28 cellular contexts compared by ENCODE assay signal in genomic region chr3:103965764-103966163, GRCh38.
DNase-seq lines count a peak whose midpoint lies in the region; ATAC-seq, FAIRE-seq and TF ChIP-seq lines count a peak whose summit lies in the region.
"Had no signal": no experiment of that assay in that cellular context is flagged by ENCODE, and none has a peak within 500 bp of the region (broad histone marks: within the 10 kb centered on the region; RNA-seq: fewer than 3 reads in every experiment).

No MANE protein-coding gene starts in this region.

- H3K79me2 ChIP-seq in H1 (ENCODE audit: control insufficient read depth in 1 of 2, insufficient read depth in 2 of 2, low read length in 2 of 2) = no peaks in the 10 kb centered on the region

- no peak overlapping the region for H3K9ac ChIP-seq in H1 (replicated peaks in 1 of 4; ENCODE audit: extremely low read depth in 1 of 4, low read depth in 3 of 4, low read length in 3 of 4)
- H3K9ac ChIP-seq: BLaER1 treated with 17β-estradiol and CSF1 and Interleukin-3, amounts not matched to agents 10 nM and 100 nM had no signal

- H3K4me1 Mint-ChIP-seq in central memory CD8-positive, alpha-beta T cell = no peaks in the 10 kb centered on the region
- peaks cover 17% of the 10 kb centered on the region for H3K4me1 Mint-ChIP-seq in nephron progenitor cell
- no peaks in the 10 kb centered on the region for H3K4me1 Mint-ChIP-seq in activated CD8-positive, alpha-beta T cell treated with anti-CD3 and anti-CD28 coated beads for 36 hours (ENCODE audit: low read depth)
- H3K4me1 Mint-ChIP-seq: CD14-positive monocyte; CD8-positive, alpha-beta memory T cell had no signal

- no peak overlapping the region for H2BK12ac ChIP-seq in H1 (ENCODE audit: low read depth, low read length)

- no peak for TF ChIP-seq EP300 in H1 (IDR thresholded peaks at IDR 0.05; ENCODE audit: borderline replicate concordance in 1 of 2, low read depth in 2 of 2, low read length in 2 of 2)
- TF ChIP-seq EP300 in upper lobe of left lung (IDR thresholded peaks at IDR 0.05) = no peak

- H2AFZ ChIP-seq in H1 (ENCODE audit: low read length) = no peak overlapping the region
- H2AFZ ChIP-seq: GM23338 had no signal

- H2AK5ac ChIP-seq in H1 (ENCODE audit: low read depth, low read length) = no peak overlapping the region

- no peaks in the 10 kb centered on the region for H3K79me1 ChIP-seq in H1 (ENCODE audit: low read depth, low read length)

- intact Hi-C loops in activated CD8-positive, alpha-beta T cell treated with anti-CD3 and anti-CD28 coated beads for 36 hours (cut with micrococcal nuclease) = no loop called here

- TF ChIP-seq POLR2A in H1 (IDR thresholded peaks at IDR 0.05; ENCODE audit: control extremely low read depth in 1 of 2, low read depth in 2 of 2, low read length in 2 of 2) (no peak), upper lobe of left lung (IDR thresholded peaks at IDR 0.05) (no peak), erythroblast (IDR thresholded peaks at IDR 0.05; ENCODE audit: low read length) (no peak)

- no peak for FAIRE-seq in H1 (lab: Jason Lieb, UNC)
- FAIRE-seq: A549, D721Med, GM12878, GM19239, H54 had no signal

- TF ChIP-seq CTCF in H1 (IDR thresholded peaks at IDR 0.05; ENCODE audit: control extremely low read depth in 1 of 3, insufficient read depth in 1 of 3, low read depth in 1 of 3, low read length in 3 of 3) = no peak
- TF ChIP-seq CTCF in nephron progenitor cell (IDR thresholded peaks at IDR 0.05) = no peak
- TF ChIP-seq CTCF in upper lobe of left lung (IDR thresholded peaks at IDR 0.05) = no peak
- no peak for TF ChIP-seq CTCF in activated CD8-positive, alpha-beta T cell treated with anti-CD3 and anti-CD28 coated beads for 36 hours (IDR thresholded peaks at IDR 0.05)

- no peak overlapping the region for H3K56ac ChIP-seq in H1 (replicated peaks; ENCODE audit: insufficient read length, low read depth, low read length)

- H3K4me3 ChIP-seq in H1 (ENCODE audit: extremely low read depth in 1 of 4, insufficient read depth in 2 of 4, low read depth in 3 of 4, low read length in 4 of 4) (no peak overlapping the region), upper lobe of left lung (no peak overlapping the region)
- H3K4me3 ChIP-seq: A549; BLaER1 treated with 17β-estradiol and CSF1 and Interleukin-3, amounts not matched to agents 10 nM and 100 nM; GM12878; GM23338; HAP-1 had no signal

- 95% methylated on average over 8 of the region's 9 CpGs; no CpG with 5 or more reads in 1 of the 2 experiments for WGBS in H1 (ENCODE audit: extremely low coverage in 1 of 2, insufficient coverage in 1 of 2, insufficient read length in 1 of 2, insufficient replicate concordance in 2 of 2, low coverage in 1 of 2, low lambda C conversion rate in 2 of 2, missing lambda C conversion rate in 1 of 2), 2 experiments
- 87 to 93% methylated on average over 8 to 9 of the region's 9 CpGs for WGBS in upper lobe of left lung, 2 donors

- no peak overlapping the region for H4K91ac ChIP-seq in H1 (replicated peaks; ENCODE audit: insufficient read length, low read length)

- no peak overlapping the region for H2BK15ac ChIP-seq in H1 (ENCODE audit: low read length)

- no peak for DNase-seq in central memory CD8-positive, alpha-beta T cell (ENCODE audit: low spot score in 2 of 2)
- DNase-seq in H1 (ENCODE audit: low read depth in 1 of 2, low spot score in 2 of 2) (no peak), nephron progenitor cell (peak; percentile 4), upper lobe of left lung (peak in 1 of 2 donors; percentile 27), erythroblast (lab: John Stamatoyannopoulos, UW) (no peak)
- no peak for DNase-seq in activated CD8-positive, alpha-beta T cell treated with anti-CD3 and anti-CD28 coated beads for 36 hours
- DNase-seq: 8988T; ACHN; AML-193; BE2C; CD4-positive, alpha-beta T cell; CD8-positive, alpha-beta memory T cell; DMS 273 treated with DMSO at 0.1 percent for 48 hours; DMS79; EL; GDM1; HFFc6 had no signal

- CTCF ChIA-PET in H1 (lab: Charles Lee; ENCODE audit: partially characterized antibody) = no interaction called here
- CTCF ChIA-PET in activated CD8-positive, alpha-beta T cell treated with anti-CD3 and anti-CD28 coated beads for 36 hours (lab: Charles Lee) = no interaction called here

- no peaks in the 10 kb centered on the region for H3K27me3 ChIP-seq in H1 (replicated peaks in 1 of 4; ENCODE audit: control insufficient read depth in 3 of 4, extremely low read depth in 1 of 4, insufficient read depth in 3 of 4, low read length in 3 of 4)
- no peaks in the 10 kb centered on the region for H3K27me3 ChIP-seq in upper lobe of left lung
- H3K27me3 ChIP-seq: BE2C; BLaER1 treated with 17β-estradiol and CSF1 and Interleukin-3, amounts not matched to agents 10 nM and 100 nM had no signal

- peak; percentile 14 for ATAC-seq in central memory CD8-positive, alpha-beta T cell (replicated peaks; ENCODE audit: extremely low read depth, poor library complexity, severe bottlenecking)
- ATAC-seq in upper lobe of left lung (ENCODE audit: low FRiP score in 2 of 2) (peak; percentile 15 to 31), HG02588 (IDR thresholded peaks at IDR 0.05; ENCODE audit: unreplicated experiment) (no peak), GM19467 (IDR thresholded peaks at IDR 0.05; ENCODE audit: unreplicated experiment) (no peak)
- no peak for ATAC-seq in activated CD8-positive, alpha-beta T cell treated with anti-CD3 and anti-CD28 coated beads for 36 hours
- ATAC-seq: A549, GM12878, GM23338 had no signal

- no peak overlapping the region for H3K18ac ChIP-seq in H1 (ENCODE audit: extremely low read depth, low read length)

- H3K9me3 ChIP-seq in H1 (ENCODE audit: insufficient read depth in 2 of 2, low read depth in 1 of 2, low read length in 1 of 2) = no peaks in the 10 kb centered on the region
- peaks cover 0 to 5% (median 0%) of the 10 kb centered on the region in 4 donors for H3K9me3 ChIP-seq in upper lobe of left lung
- H3K9me3 ChIP-seq: A549; BE2C; BLaER1 treated with 17β-estradiol and CSF1 and Interleukin-3, amounts not matched to agents 10 nM and 100 nM; HAP-1 had no signal

- no peak for TF ChIP-seq RAD21 in H1 (IDR thresholded peaks at IDR 0.05 in 1 of 2, conservative IDR thresholded peaks at IDR 0.05 in 1 of 2; ENCODE audit: low read depth in 2 of 2, low read length in 2 of 2)

- no peaks in the 10 kb centered on the region for H3K27me3 Mint-ChIP-seq in central memory CD8-positive, alpha-beta T cell
- H3K27me3 Mint-ChIP-seq in nephron progenitor cell (ENCODE audit: low read depth, poor library complexity) = peaks cover under 1% of the 10 kb centered on the region
- no peaks in the 10 kb centered on the region for H3K27me3 Mint-ChIP-seq in activated CD8-positive, alpha-beta T cell treated with anti-CD3 and anti-CD28 coated beads for 36 hours
- H3K27me3 Mint-ChIP-seq: CD4-positive, alpha-beta T cell; CD8-positive, alpha-beta memory T cell had no signal

- no peak overlapping the region for H3K4me3 Mint-ChIP-seq in central memory CD8-positive, alpha-beta T cell
- no peak overlapping the region for H3K4me3 Mint-ChIP-seq in nephron progenitor cell
- H3K4me3 Mint-ChIP-seq in activated CD8-positive, alpha-beta T cell treated with anti-CD3 and anti-CD28 coated beads for 36 hours = no peak overlapping the region
- H3K4me3 Mint-ChIP-seq: CD14-positive monocyte; CD4-positive, alpha-beta T cell; CD8-positive, alpha-beta memory T cell; GM23338; HFFc6 had no signal

- no peak overlapping the region for H3K4me2 ChIP-seq in H1 (ENCODE audit: insufficient read depth in 1 of 2, low read depth in 2 of 2, low read length in 2 of 2)
- H3K4me2 ChIP-seq: A549; BLaER1 treated with 17β-estradiol and CSF1 and Interleukin-3, amounts not matched to agents 10 nM and 100 nM; GM23338 had no signal

- H3K4ac ChIP-seq in H1 (replicated peaks; ENCODE audit: insufficient read length, low read depth, low read length) = no peak overlapping the region

- H2BK5ac ChIP-seq in H1 (ENCODE audit: low read depth, low read length) = no peak overlapping the region

- no peaks in the 10 kb centered on the region for H4K20me1 ChIP-seq in H1 (replicated peaks in 1 of 2; ENCODE audit: control insufficient read depth in 1 of 2, insufficient read depth in 2 of 2, low read length in 2 of 2)
- H4K20me1 ChIP-seq: BLaER1 treated with 17β-estradiol and CSF1 and Interleukin-3, amounts not matched to agents 10 nM and 100 nM had no signal

- no peak overlapping the region for H3K23ac ChIP-seq in H1 (ENCODE audit: insufficient read length)

- no peaks in the 10 kb centered on the region for H3K36me3 Mint-ChIP-seq in central memory CD8-positive, alpha-beta T cell (ENCODE audit: insufficient read depth)
- no peaks in the 10 kb centered on the region for H3K36me3 Mint-ChIP-seq in nephron progenitor cell (ENCODE audit: low read depth)
- H3K36me3 Mint-ChIP-seq in activated CD8-positive, alpha-beta T cell treated with anti-CD3 and anti-CD28 coated beads for 36 hours (ENCODE audit: low read depth) = no peaks in the 10 kb centered on the region
- H3K36me3 Mint-ChIP-seq: CD14-positive monocyte; CD8-positive, alpha-beta memory T cell had no signal

- H3K23me2 ChIP-seq in H1 (ENCODE audit: low read depth, low read length) = no peaks in the 10 kb centered on the region

- no peak overlapping the region for H2BK120ac ChIP-seq in H1 (replicated peaks; ENCODE audit: low read depth, low read length)

- H3K36me3 ChIP-seq in H1 (ENCODE audit: control insufficient read depth in 2 of 4, insufficient read depth in 4 of 4, low read length in 3 of 4) = no peaks in the 10 kb centered on the region
- no peaks in the 10 kb centered on the region for H3K36me3 ChIP-seq in upper lobe of left lung
- H3K36me3 ChIP-seq: BE2C; BLaER1 treated with 17β-estradiol and CSF1 and Interleukin-3, amounts not matched to agents 10 nM and 100 nM; HAP-1 had no signal

- no peak overlapping the region for H3K27ac Mint-ChIP-seq in central memory CD8-positive, alpha-beta T cell (ENCODE audit: low read depth)
- no peak overlapping the region for H3K27ac Mint-ChIP-seq in nephron progenitor cell
- no peak overlapping the region for H3K27ac Mint-ChIP-seq in activated CD8-positive, alpha-beta T cell treated with anti-CD3 and anti-CD28 coated beads for 36 hours
- H3K27ac Mint-ChIP-seq: CD14-positive monocyte; CD4-positive, alpha-beta T cell; CD8-positive, alpha-beta memory T cell; GM23338; HFFc6 had no signal

- H4K8ac ChIP-seq in H1 (ENCODE audit: extremely low read depth, insufficient read depth, low read length) = peak overlapping the region; percentile 51; the same call in 1 of the 2 replicates

- no peak overlapping the region for H2BK20ac ChIP-seq in H1 (ENCODE audit: low read length)

- no peak overlapping the region for H3K14ac ChIP-seq in H1 (ENCODE audit: insufficient read length)

- no peaks in the 10 kb centered on the region for H3K4me1 ChIP-seq in H1 (replicated peaks in 1 of 4; ENCODE audit: control insufficient read depth in 3 of 4, insufficient read depth in 4 of 4, low read length in 3 of 4)
- no peaks in the 10 kb centered on the region for H3K4me1 ChIP-seq in upper lobe of left lung
- H3K4me1 ChIP-seq: A549; BE2C; BLaER1 treated with 17β-estradiol and CSF1 and Interleukin-3, amounts not matched to agents 10 nM and 100 nM; HAP-1 had no signal

- no peak overlapping the region for H4K5ac ChIP-seq in H1 (ENCODE audit: insufficient read length, low read depth, low read length)

- H3K27ac ChIP-seq in H1 (ENCODE audit: low read depth, low read length) = no peak overlapping the region
- no peak overlapping the region for H3K27ac ChIP-seq in upper lobe of left lung
- H3K27ac ChIP-seq: A549; BLaER1 treated with 17β-estradiol and CSF1 and Interleukin-3, amounts not matched to agents 10 nM and 100 nM had no signal

- H3K9me3 Mint-ChIP-seq in central memory CD8-positive, alpha-beta T cell = peaks cover 26% of the 10 kb centered on the region
- H3K9me3 Mint-ChIP-seq in nephron progenitor cell = no peaks in the 10 kb centered on the region
- H3K9me3 Mint-ChIP-seq in activated CD8-positive, alpha-beta T cell treated with anti-CD3 and anti-CD28 coated beads for 36 hours = peaks cover 5% of the 10 kb centered on the region
- H3K9me3 Mint-ChIP-seq: CD4-positive, alpha-beta T cell had no signal

- POLR2A ChIA-PET in H1 (lab: Charles Lee; ENCODE audit: partially characterized antibody) = no interaction called here
- POLR2A ChIA-PET in activated CD8-positive, alpha-beta T cell treated with anti-CD3 and anti-CD28 coated beads for 36 hours (lab: Charles Lee) = no interaction called here

Comparison
In these comparisons a context has a peak if more than half of its experiments do, and no peak if none do; other contexts are left out.
1. ATAC-seq: peak in central memory CD8-positive, alpha-beta T cell (single experiment) and upper lobe of left lung (2 of 2); none in HG02588 (single experiment), activated CD8-positive, alpha-beta T cell treated with anti-CD3 and anti-CD28 coated beads for 36 hours (single experiment) and GM19467 (single experiment).